In the genomic region with DNA sequence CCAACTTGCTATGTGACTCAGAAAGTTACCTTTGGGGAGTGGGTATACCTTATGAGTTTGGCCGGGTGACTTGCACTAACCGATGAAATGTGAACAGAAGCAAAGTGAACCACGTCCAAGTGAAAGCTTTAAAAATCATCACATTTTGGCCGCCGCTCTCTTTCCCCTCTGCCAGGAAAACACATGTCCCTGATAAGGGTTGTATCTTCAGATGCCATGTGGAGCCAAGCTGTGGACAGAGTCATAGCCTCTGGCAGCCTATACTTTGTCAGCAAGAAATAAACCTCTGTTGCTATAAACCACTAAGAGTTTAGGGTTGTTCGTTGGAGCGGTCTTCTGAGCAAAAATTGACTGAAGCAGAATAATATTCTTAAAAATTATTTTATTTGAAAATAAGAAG, we compare ENCODE assay signal across 29 cellular contexts.
DNase-seq lines count a peak whose midpoint lies in the region; ATAC-seq and TF ChIP-seq lines count a peak whose summit lies in the region.
"Had no signal": no experiment of that assay in that cellular context is flagged by ENCODE, and none has a peak within 500 bp of the region (broad histone marks: within the 10 kb centered on the region; RNA-seq: fewer than 3 reads in every experiment).

No MANE protein-coding gene starts in this region.

- in situ Hi-C loops in IMR-90 (cut with MboI; ENCODE audit: low sequenced_read_pairs), result no loop called here

- DNase-seq in IMR-90 (peak; percentile 21), choroid plexus epithelial cell (ENCODE audit: low read depth) (peak; percentile 33), left ventricle myocardium superior (peak; percentile 53), testis (peak; percentile 15), NCI-H146 (lab: John Stamatoyannopoulos, UW) (no peak), CD14-positive monocyte (ENCODE audit: low spot score) (no peak)
- DNase-seq: activated CD4-positive, alpha-beta T cell treated with anti-CD3 and anti-CD28 coated beads, Interleukin-2, amount 50 U/mL, for 48 hours; activated CD8-positive, alpha-beta memory T cell treated with anti-CD3 and anti-CD28 coated beads, Interleukin-2, amount 50 U/mL, for 48 hours; activated naive CD8-positive, alpha-beta T cell treated with anti-CD3 and anti-CD28 coated beads, Interleukin-2, amount 10 ng/mL, durations not matched to agents 7 days and 5 days; Caco-2; DMS79 treated with DMSO at 0.1 percent for 48 hours; effector memory CD8-positive, alpha-beta T cell; esophagus squamous epithelium; mucosa of descending colon; NCI-H1105; NCI-H2029 treated with DMSO at 0.1 percent for 48 hours; nephron progenitor cell; Peyer's patch; small intestine; stimulated activated CD4-positive, alpha-beta T cell treated with anti-CD3 and anti-CD28 coated beads, Interleukin-2, amount 100 ng/mL, for 48 hours; stimulated activated naive B cell treated with anti-CD40 and anti-IgM and Interleukin-4, amounts not matched to agents 10 μg/mL and 1 μg/mL and 100 μg/mL, for 72 hours; T-helper 17 cell had no signal

- TF ChIP-seq POLR2A in IMR-90 (IDR thresholded peaks at IDR 0.05; ENCODE audit: low read depth, low read length) (no peak), testis (IDR thresholded peaks at IDR 0.05) (no peak)

- no peak overlapping the region for H3K4me2 ChIP-seq in IMR-90 (ENCODE audit: low read depth, low read length)

- H3K4me3 Mint-ChIP-seq in CD14-positive monocyte, result no peak overlapping the region
- H3K4me3 Mint-ChIP-seq: activated naive CD8-positive, alpha-beta T cell treated with anti-CD3 and anti-CD28 coated beads, Interleukin-2, amount 10 ng/mL, durations not matched to agents 7 days and 5 days; B cell; effector memory CD8-positive, alpha-beta T cell; nephron progenitor cell; stimulated activated naive B cell treated with anti-CD40 and anti-IgM and Interleukin-4, amounts not matched to agents 10 μg/mL and 1 μg/mL and 100 μg/mL, for 72 hours; T-helper 17 cell; WTC11 had no signal

- TF ChIP-seq RAD21 in IMR-90 (IDR thresholded peaks at IDR 0.05; ENCODE audit: low read length), result no peak

- no peaks in the 10 kb centered on the region; the same call in 1 of the 2 replicates for H3K9me3 ChIP-seq in IMR-90 (ENCODE audit: control insufficient read depth, insufficient read depth, low read length)
- no peaks in the 10 kb centered on the region for H3K9me3 ChIP-seq in testis
- H3K9me3 ChIP-seq: body of pancreas, Caco-2, mucosa of descending colon, Peyer's patch, prostate gland, SJSA1 had no signal

- no peak overlapping the region for H2AK5ac ChIP-seq in IMR-90 (ENCODE audit: low read depth, low read length)

- no peak for TF ChIP-seq CTCF in IMR-90 (conservative IDR thresholded peaks at IDR 0.05; ENCODE audit: low read depth, low read length)
- no peak for TF ChIP-seq CTCF in choroid plexus epithelial cell (conservative IDR thresholded peaks at IDR 0.05; ENCODE audit: low read depth, low read length)
- TF ChIP-seq CTCF in testis (IDR thresholded peaks at IDR 0.05), result no peak
- TF ChIP-seq CTCF in CD14-positive monocyte (IDR thresholded peaks at IDR 0.05), result no peak

- H3K36me3 ChIP-seq in IMR-90 (ENCODE audit: control insufficient read depth, insufficient read depth, low read length), result no peaks in the 10 kb centered on the region
- H3K36me3 ChIP-seq in testis (ENCODE audit: low read depth, missing control alignments), result no peaks in the 10 kb centered on the region
- H3K36me3 ChIP-seq: esophagus squamous epithelium, Peyer's patch, prostate gland, SJSA1, thoracic aorta had no signal

- no peak overlapping the region for H4K91ac ChIP-seq in IMR-90 (ENCODE audit: insufficient read depth, low read depth, low read length)

- dilution Hi-C loops in IMR-90 (cut with HindIII; ENCODE audit: low sequenced_read_pairs, unreplicated experiment), result no loop called here

- H3K9me3 Mint-ChIP-seq in CD14-positive monocyte, result peaks cover 7 to 11% (median 9%) of the 10 kb centered on the region in 7 donors
- H3K9me3 Mint-ChIP-seq: activated naive CD8-positive, alpha-beta T cell treated with anti-CD3 and anti-CD28 coated beads, Interleukin-2, amount 10 ng/mL, durations not matched to agents 7 days and 5 days; effector memory CD8-positive, alpha-beta T cell had no signal

- no peak overlapping the region for H2BK120ac ChIP-seq in IMR-90 (ENCODE audit: low read depth, low read length)

- H3K23ac ChIP-seq in IMR-90 (ENCODE audit: low read depth, low read length), result no peak overlapping the region

- no peak overlapping the region for H3K18ac ChIP-seq in IMR-90 (ENCODE audit: low read depth, low read length)

- no peak for ATAC-seq in IMR-90 (ENCODE audit: low read depth)
- ATAC-seq in left ventricle myocardium superior, result peak; percentile 98
- no peak for ATAC-seq in HG03432 (IDR thresholded peaks at IDR 0.05; ENCODE audit: unreplicated experiment)
- ATAC-seq: effector memory CD8-positive, alpha-beta T cell; mucosa of descending colon; stimulated activated naive B cell treated with anti-CD40 and anti-IgM and Interleukin-4, amounts not matched to agents 10 μg/mL and 1 μg/mL and 100 μg/mL, for 72 hours; T-helper 17 cell; WTC11 had no signal

- intact Hi-C loops in IMR-90 (cut with micrococcal nuclease) (no loop called here), left ventricle myocardium superior (cut with micrococcal nuclease) (no loop called here), testis (cut with DNase I; ENCODE audit: low total_unique reads) (no loop called here), CD14-positive monocyte (cut with micrococcal nuclease) (no loop called here)

- H3K27ac ChIP-seq in IMR-90 (ENCODE audit: insufficient read depth, low read length), result no peak overlapping the region
- no peak overlapping the region for H3K27ac ChIP-seq in testis
- H3K27ac ChIP-seq: body of pancreas, esophagus squamous epithelium, Peyer's patch, prostate gland, SJSA1, thoracic aorta had no signal

- H3K79me1 ChIP-seq in IMR-90 (ENCODE audit: low read depth in 1 of 2, low read length in 2 of 2), result no peaks in the 10 kb centered on the region

- H3K4me1 ChIP-seq in IMR-90 (ENCODE audit: control insufficient read depth, insufficient read depth, low read length) (peaks cover 2% of the 10 kb centered on the region; the same call in 1 of the 2 replicates), testis (no peaks in the 10 kb centered on the region)
- H3K4me1 ChIP-seq: esophagus squamous epithelium, Peyer's patch, prostate gland, SJSA1 had no signal

- H2BK20ac ChIP-seq in IMR-90 (ENCODE audit: low read depth, low read length), result no peak overlapping the region

- H3K4me1 Mint-ChIP-seq in CD14-positive monocyte, result no peaks in the 10 kb centered on the region
- H3K4me1 Mint-ChIP-seq: activated naive CD8-positive, alpha-beta T cell treated with anti-CD3 and anti-CD28 coated beads, Interleukin-2, amount 10 ng/mL, durations not matched to agents 7 days and 5 days; B cell; stimulated activated naive B cell treated with anti-CD40 and anti-IgM and Interleukin-4, amounts not matched to agents 10 μg/mL and 1 μg/mL and 100 μg/mL, for 72 hours; T-helper 17 cell had no signal

- no peak overlapping the region for H2AFZ ChIP-seq in IMR-90 (replicated peaks; ENCODE audit: low read length, poor library complexity)

- no peak overlapping the region for H4K5ac ChIP-seq in IMR-90 (ENCODE audit: low read depth, low read length)

- POLR2A ChIA-PET in IMR-90 (lab: Charles Lee; ENCODE audit: unreplicated experiment), result no interaction called here

- no TSS peak for BruUV-seq in IMR-90 (replicated peaks; lab: Mats Ljungman, UMichigan)

- H3K56ac ChIP-seq in IMR-90 (ENCODE audit: extremely low read depth, insufficient read depth, low read length), result no peak overlapping the region

- no peak overlapping the region for H3K4me3 ChIP-seq in IMR-90 (ENCODE audit: insufficient read depth, low read depth, low read length)
- no peak overlapping the region for H3K4me3 ChIP-seq in choroid plexus epithelial cell (ENCODE audit: low read depth, low read length)
- no peak overlapping the region for H3K4me3 ChIP-seq in testis
- H3K4me3 ChIP-seq: body of pancreas, esophagus squamous epithelium, mucosa of descending colon, Peyer's patch, prostate gland, SJSA1, thoracic aorta had no signal

- no peaks in the 10 kb centered on the region for H4K20me1 ChIP-seq in IMR-90 (ENCODE audit: insufficient read depth, low read length)

- no peak overlapping the region for H4K8ac ChIP-seq in IMR-90 (ENCODE audit: low read depth in 2 of 2, low read length in 2 of 2)

- no peak overlapping the region for H3K14ac ChIP-seq in IMR-90 (replicated peaks; ENCODE audit: low read depth, low read length)

- H3K4ac ChIP-seq in IMR-90 (ENCODE audit: low read depth, low read length), result no peak overlapping the region

- no CpG with 5 or more reads among the region's 7 CpGs for WGBS in IMR-90 (ENCODE audit: extremely low coverage in 2 of 2, insufficient read length in 1 of 2), 2 experiments
- WGBS in testis, 2 donors, result 56 to 57% methylated on average over 7 of the region's 7 CpGs

- no peak overlapping the region for H2BK5ac ChIP-seq in IMR-90 (ENCODE audit: low read depth, low read length, poor library complexity, severe bottlenecking)

- H3K27ac Mint-ChIP-seq in CD14-positive monocyte, result no peak overlapping the region
- H3K27ac Mint-ChIP-seq: activated naive CD8-positive, alpha-beta T cell treated with anti-CD3 and anti-CD28 coated beads, Interleukin-2, amount 10 ng/mL, durations not matched to agents 7 days and 5 days; B cell; effector memory CD8-positive, alpha-beta T cell; nephron progenitor cell; stimulated activated naive B cell treated with anti-CD40 and anti-IgM and Interleukin-4, amounts not matched to agents 10 μg/mL and 1 μg/mL and 100 μg/mL, for 72 hours; T-helper 17 cell; WTC11 had no signal

- no peaks in the 10 kb centered on the region for H3K27me3 Mint-ChIP-seq in CD14-positive monocyte (ENCODE audit: low read depth in 3 of 3)
- H3K27me3 Mint-ChIP-seq: activated naive CD8-positive, alpha-beta T cell treated with anti-CD3 and anti-CD28 coated beads, Interleukin-2, amount 10 ng/mL, durations not matched to agents 7 days and 5 days; B cell; effector memory CD8-positive, alpha-beta T cell; stimulated activated naive B cell treated with anti-CD40 and anti-IgM and Interleukin-4, amounts not matched to agents 10 μg/mL and 1 μg/mL and 100 μg/mL, for 72 hours; T-helper 17 cell had no signal

- no peaks in the 10 kb centered on the region for H3K36me3 Mint-ChIP-seq in CD14-positive monocyte
- H3K36me3 Mint-ChIP-seq: activated naive CD8-positive, alpha-beta T cell treated with anti-CD3 and anti-CD28 coated beads, Interleukin-2, amount 10 ng/mL, durations not matched to agents 7 days and 5 days; stimulated activated naive B cell treated with anti-CD40 and anti-IgM and Interleukin-4, amounts not matched to agents 10 μg/mL and 1 μg/mL and 100 μg/mL, for 72 hours had no signal

- H3K9me1 ChIP-seq in IMR-90 (ENCODE audit: insufficient read depth, low read length), result no peaks in the 10 kb centered on the region; the same call in 1 of the 2 replicates

- H2BK15ac ChIP-seq in IMR-90 (ENCODE audit: low read depth, low read length), result no peak overlapping the region

- H2AK9ac ChIP-seq in IMR-90 (replicated peaks; ENCODE audit: low read depth, low read length, poor library complexity), result no peak overlapping the region

- H3K27me3 ChIP-seq in IMR-90 (ENCODE audit: control insufficient read depth, insufficient read depth, low read length) (no peaks in the 10 kb centered on the region), testis (no peaks in the 10 kb centered on the region)
- H3K27me3 ChIP-seq: body of pancreas, esophagus squamous epithelium, Peyer's patch, SJSA1 had no signal

- H3K9ac ChIP-seq in IMR-90 (ENCODE audit: low read depth, low read length), result no peak overlapping the region

- CTCF ChIA-PET in IMR-90 (lab: Yijun Ruan, JAX), result no interaction called here

Comparison
In these comparisons a context has a peak if more than half of its experiments do, and no peak if none do; other contexts are left out.
1. DNase-seq: peak in IMR-90 (single experiment), choroid plexus epithelial cell (single experiment), left ventricle myocardium superior (single experiment) and testis (single experiment); none in NCI-H146 (single experiment) and CD14-positive monocyte (single experiment).